Comparison of ENCODE assay signal across 2 cellular contexts in the genomic region with DNA sequence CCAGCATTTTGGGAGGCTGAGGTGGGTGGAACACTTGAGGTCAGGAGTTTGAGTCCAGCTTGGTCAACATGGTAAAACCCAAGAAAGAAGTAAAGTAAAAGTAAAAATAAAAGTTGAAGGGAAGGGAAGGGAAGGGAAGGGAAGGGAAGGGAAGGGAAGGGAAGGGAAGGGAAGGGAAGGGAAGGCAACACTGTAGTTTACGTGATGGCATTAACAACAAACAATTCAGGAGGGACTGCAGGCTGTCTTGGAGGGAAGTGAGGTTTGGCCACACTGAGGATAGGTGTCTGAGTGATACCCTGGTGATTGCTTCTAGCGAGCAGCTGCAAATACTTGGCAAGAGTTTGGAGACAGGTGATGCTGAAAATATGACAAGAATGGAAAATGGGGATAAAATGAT.
TF ChIP-seq lines count a peak whose summit lies in the region.

No MANE protein-coding gene starts in this region.

TF ChIP-seq in HepG2, 621 proteins besides CTCF, POLR2A, EP300 and RAD21:
- TF ChIP-seq EEA1 (CRISPR knock-in tag; IDR thresholded peaks at IDR 0.05; ENCODE audit: borderline replicate concordance) (no peak), HNRNPK (IDR thresholded peaks at IDR 0.05; ENCODE audit: low read depth, low read length, poor library complexity, severe bottlenecking) (peak; percentile 96), PCBP1 (IDR thresholded peaks at IDR 0.05; ENCODE audit: borderline replicate concordance, low read depth, low read length) (peak; percentile 87), YY1 (IDR thresholded peaks at IDR 0.05; ENCODE audit: insufficient read depth, insufficient replicate concordance, low read depth, low read length) (no peak), HHEX (CRISPR knock-in tag; IDR thresholded peaks at IDR 0.05) (no peak), ZNF510 (CRISPR knock-in tag; IDR thresholded peaks at IDR 0.05; ENCODE audit: low read depth) (no peak)
- TF ChIP-seq, protein P1, sequence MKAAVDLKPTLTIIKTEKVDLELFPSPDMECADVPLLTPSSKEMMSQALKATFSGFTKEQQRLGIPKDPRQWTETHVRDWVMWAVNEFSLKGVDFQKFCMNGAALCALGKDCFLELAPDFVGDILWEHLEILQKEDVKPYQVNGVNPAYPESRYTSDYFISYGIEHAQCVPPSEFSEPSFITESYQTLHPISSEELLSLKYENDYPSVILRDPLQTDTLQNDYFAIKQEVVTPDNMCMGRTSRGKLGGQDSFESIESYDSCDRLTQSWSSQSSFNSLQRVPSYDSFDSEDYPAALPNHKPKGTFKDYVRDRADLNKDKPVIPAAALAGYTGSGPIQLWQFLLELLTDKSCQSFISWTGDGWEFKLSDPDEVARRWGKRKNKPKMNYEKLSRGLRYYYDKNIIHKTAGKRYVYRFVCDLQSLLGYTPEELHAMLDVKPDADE (CRISPR knock-in tag; IDR thresholded peaks at IDR 0.05) = no peak
TF ChIP-seq in HepG2: peak in this region for 2.

TF ChIP-seq in K562, 482 proteins besides CTCF, POLR2A, EP300 and RAD21:
- TF ChIP-seq PCBP2 (IDR thresholded peaks at IDR 0.05; ENCODE audit: low read depth, low read length, poor library complexity, severe bottlenecking) = peak; percentile 36
- TF ChIP-seq PCBP1 (IDR thresholded peaks at IDR 0.05; ENCODE audit: low read depth, low read length, poor library complexity, severe bottlenecking) = peak; percentile 82
- no peak for TF ChIP-seq TGIF2 (CRISPR knock-in tag; IDR thresholded peaks at IDR 0.05)
